ENCODE assay signal across 1 cellular context in genomic region chr7:100726998-100727761, GRCh38.
A peak's percentile ranks its signal among the peaks of the same experiment; 100 is the strongest.
TF ChIP-seq lines count a peak whose summit lies in the region.

No MANE protein-coding gene starts in this region.

TF ChIP-seq in HepG2, 621 proteins besides CTCF, POLR2A, EP300 and RAD21 (continues in another document):
- TF ChIP-seq ZNF281 (CRISPR knock-in tag; IDR thresholded peaks at IDR 0.05; ENCODE audit: borderline replicate concordance) = peak; percentile 13; the same call in 1 of the 2 replicates
- TF ChIP-seq PPARG (CRISPR knock-in tag; conservative IDR thresholded peaks at IDR 0.05) = no peak
- peak; percentile 66; the same call in 1 of the 2 replicates for TF ChIP-seq NFKBIZ (CRISPR knock-in tag; IDR thresholded peaks at IDR 0.05)
- TF ChIP-seq MAFG (CRISPR knock-in tag; IDR thresholded peaks at IDR 0.05) = no peak
- TF ChIP-seq MAX (IDR thresholded peaks at IDR 0.05) = peak; percentile 16; the same call in 1 of the 2 replicates
- TF ChIP-seq ZNF7 (CRISPR knock-in tag; IDR thresholded peaks at IDR 0.05) = peak; percentile 94
- TF ChIP-seq HNF1B (CRISPR knock-in tag; IDR thresholded peaks at IDR 0.05) = peak; percentile 42; the same call in 1 of the 2 replicates
- TF ChIP-seq ZNF432 (CRISPR knock-in tag; IDR thresholded peaks at IDR 0.05; ENCODE audit: borderline replicate concordance) = no peak
- TF ChIP-seq ZNF256 (CRISPR knock-in tag; conservative IDR thresholded peaks at IDR 0.05) = no peak
- no peak for TF ChIP-seq PITX1 (CRISPR knock-in tag; IDR thresholded peaks at IDR 0.05)
- TF ChIP-seq SP140L (CRISPR knock-in tag; IDR thresholded peaks at IDR 0.05; ENCODE audit: borderline replicate concordance) = no peak
- peak; percentile 93 for TF ChIP-seq ZNF629 (CRISPR knock-in tag; conservative IDR thresholded peaks at IDR 0.05)
- peak; percentile 36; the same call in 1 of the 2 replicates for TF ChIP-seq FOXK1 (CRISPR knock-in tag; IDR thresholded peaks at IDR 0.05; ENCODE audit: borderline replicate concordance, low read depth)
- peak; percentile 53; the same call in 1 of the 2 replicates for TF ChIP-seq ZGPAT (CRISPR knock-in tag; IDR thresholded peaks at IDR 0.05)
- TF ChIP-seq ZNF83 (CRISPR knock-in tag; IDR thresholded peaks at IDR 0.05; ENCODE audit: borderline replicate concordance) = no peak
- no peak for TF ChIP-seq ZNF597 (CRISPR knock-in tag; IDR thresholded peaks at IDR 0.05)
- TF ChIP-seq DBP (CRISPR knock-in tag; IDR thresholded peaks at IDR 0.05; ENCODE audit: not compliant biosample characterization) = no peak
- no peak for TF ChIP-seq FOXA1 (IDR thresholded peaks at IDR 0.05)
- peak; percentile 70 for TF ChIP-seq FOXA1 (CRISPR knock-in tag; IDR thresholded peaks at IDR 0.05)
- no peak for TF ChIP-seq PHB2 (IDR thresholded peaks at IDR 0.05; ENCODE audit: partially characterized antibody)
- no peak for TF ChIP-seq SNRNP70 (IDR thresholded peaks at IDR 0.05; ENCODE audit: low read depth, low read length)
- TF ChIP-seq ZNF318 (CRISPR knock-in tag; IDR thresholded peaks at IDR 0.05) = no peak
- TF ChIP-seq NBN (conservative IDR thresholded peaks at IDR 0.05) = no peak
- TF ChIP-seq IRF1 (CRISPR knock-in tag; IDR thresholded peaks at IDR 0.05; ENCODE audit: low read depth) = no peak
- TF ChIP-seq GATAD2A (CRISPR knock-in tag; IDR thresholded peaks at IDR 0.05) = peak; percentile 36; the same call in 1 of the 2 replicates
- no peak for TF ChIP-seq NFYB (CRISPR knock-in tag; IDR thresholded peaks at IDR 0.05)
- no peak for TF ChIP-seq HNRNPLL (IDR thresholded peaks at IDR 0.05; ENCODE audit: low read depth, low read length, poor library complexity, severe bottlenecking)
- TF ChIP-seq KDM1A (CRISPR knock-in tag; IDR thresholded peaks at IDR 0.05) = 0 out of 2 replicates have a peak, but pooled peaks have one; percentile 24
- no peak for TF ChIP-seq TAF15 (IDR thresholded peaks at IDR 0.05; ENCODE audit: low read depth, low read length, poor library complexity, severe bottlenecking)
- TF ChIP-seq MXD4 (CRISPR knock-in tag; IDR thresholded peaks at IDR 0.05) = peak; percentile 34; the same call in 1 of the 2 replicates
- TF ChIP-seq PAXIP1 (CRISPR knock-in tag; conservative IDR thresholded peaks at IDR 0.05) = 0 out of 2 replicates have a peak, but pooled peaks have one; percentile 26
- TF ChIP-seq MTF1 (CRISPR knock-in tag; IDR thresholded peaks at IDR 0.05) = no peak
- TF ChIP-seq CBX2 (IDR thresholded peaks at IDR 0.05; ENCODE audit: low read depth, low read length) = no peak
- no peak for TF ChIP-seq CBX2 (CRISPR knock-in tag; IDR thresholded peaks at IDR 0.05; ENCODE audit: low read depth)
- TF ChIP-seq ZNF3 (CRISPR knock-in tag; IDR thresholded peaks at IDR 0.05) = 0 out of 2 replicates have a peak, but pooled peaks have one; percentile 35
